ENCODE assay signal across 10 cellular contexts in genomic region chr7:102444961-102445673, GRCh38. TPM values are rescaled to one million over a fixed set of nuclear protein-coding genes. Genes with fewer than 3 reads are reported as not detected.
DNase-seq lines count a peak whose midpoint lies in the region; ATAC-seq, FAIRE-seq and TF ChIP-seq lines count a peak whose summit lies in the region.
"Had no signal": no experiment of that assay in that cellular context is flagged by ENCODE, and none has a peak within 500 bp of the region (broad histone marks: within the 10 kb centered on the region; RNA-seq: fewer than 3 reads in every experiment).

No MANE protein-coding gene starts in this region.

- peak overlapping the region in 1 of 2 experiments; percentile 88; a peak in 2 of 4 replicates for H3K9ac ChIP-seq in K562 (ENCODE audit: insufficient read depth in 1 of 2, low read depth in 2 of 2, low read length in 2 of 2)

- H2AFZ ChIP-seq in K562 (ENCODE audit: low read depth, low read length), result peak overlapping the region; percentile 10

- no peaks in the 10 kb centered on the region for H3K79me2 ChIP-seq in K562 (ENCODE audit: control insufficient read depth, insufficient read depth, low read length)

- H4K20me1 ChIP-seq in K562 (replicated peaks; ENCODE audit: control insufficient read depth, insufficient read depth, low read length), result no peaks in the 10 kb centered on the region; the same call in 1 of the 2 replicates

- BruUV-seq in K562 (replicated peaks; lab: Mats Ljungman, UMichigan), result no TSS peak

- H3K9me3 ChIP-seq in K562 (replicated peaks; ENCODE audit: control insufficient read depth, insufficient read depth, low read depth, low read length) (no peaks in the 10 kb centered on the region), upper lobe of right lung (no peaks in the 10 kb centered on the region)
- H3K9me3 ChIP-seq in CD8-positive, alpha-beta T cell (ENCODE audit: low read length), result no peaks in the 10 kb centered on the region

- no peak overlapping the region for H3K4me3 Mint-ChIP-seq in CD8-positive, alpha-beta T cell

- TF ChIP-seq POLR2A in K562 (conservative IDR thresholded peaks at IDR 0.05), result no peak

- H3K9me1 ChIP-seq in K562 (ENCODE audit: control insufficient read depth, insufficient read depth, low read length), result peaks cover 3% of the 10 kb centered on the region

- no peaks in the 10 kb centered on the region for H3K9me3 Mint-ChIP-seq in CD8-positive, alpha-beta T cell

- H3K4me1 ChIP-seq in K562 (replicated peaks in 1 of 2; ENCODE audit: control insufficient read depth in 2 of 2, insufficient read depth in 2 of 2, low read length in 2 of 2) (peaks cover 36 to 75% of the 10 kb centered on the region in 2 experiments), upper lobe of right lung (no peaks in the 10 kb centered on the region)
- H3K4me1 ChIP-seq in CD8-positive, alpha-beta T cell (ENCODE audit: insufficient read depth, low read length), result no peaks in the 10 kb centered on the region

- POLR2A ChIA-PET in K562 (lab: Yijun Ruan, JAX), result interaction anchor here (1.6 kb wide), 1 partner anchor 9 kb away, joined by 4 read pairs; no protein-coding TSS in a partner anchor
- POLR2A ChIA-PET in CD8-positive, alpha-beta T cell (lab: Charles Lee), result no interaction called here

- ATAC-seq in GM19395 (IDR thresholded peaks at IDR 0.05; ENCODE audit: unreplicated experiment), result peak; percentile 49
- peak; percentile 41 for ATAC-seq in HG02981 (IDR thresholded peaks at IDR 0.05; ENCODE audit: unreplicated experiment)
- ATAC-seq in K562, result peak; percentile 33; the same call in 2 of the 3 replicates
- no peak for ATAC-seq in upper lobe of right lung
- no peak for ATAC-seq in CD8-positive, alpha-beta T cell
- ATAC-seq: right cardiac atrium had no signal

- no peaks in the 10 kb centered on the region for H3K27me3 Mint-ChIP-seq in CD8-positive, alpha-beta T cell (ENCODE audit: low read depth)

- H3K4me3 ChIP-seq in K562 (no peak overlapping the region), upper lobe of right lung (no peak overlapping the region)
- H3K4me3 ChIP-seq in CD8-positive, alpha-beta T cell (ENCODE audit: low read depth, low read length), result no peak overlapping the region

- WGBS in K562 (ENCODE audit: insufficient coverage, low coverage, missing lambda C conversion rate), result 49% methylated on average over 17 of the region's 17 CpGs

- intact Hi-C loops in K562 (cut with micrococcal nuclease), result no loop called here
- intact Hi-C loops in upper lobe of right lung (cut with DNase I), result no loop called here
- intact Hi-C loops in CD8-positive, alpha-beta T cell (cut with DNase I, micrococcal nuclease), result no loop called here

- H3K4me2 ChIP-seq in K562 (ENCODE audit: insufficient read depth, low read length), result 0 out of 2 replicates have a peak overlapping the region, but pooled peaks have one; percentile 0

- TF ChIP-seq RAD21 in K562 (CRISPR knock-in tag; conservative IDR thresholded peaks at IDR 0.05 in 1 of 2, IDR thresholded peaks at IDR 0.05 in 1 of 2), result no peak

- peaks cover 27% of the 10 kb centered on the region for H3K36me3 Mint-ChIP-seq in CD8-positive, alpha-beta T cell

- no peak for TF ChIP-seq EP300 in K562 (IDR thresholded peaks at IDR 0.05; ENCODE audit: low read length)

- TF ChIP-seq CTCF in GM13977 (IDR thresholded peaks at IDR 0.05; ENCODE audit: extremely low read depth, insufficient read depth, missing control alignments), result no peak
- TF ChIP-seq CTCF in K562 (IDR thresholded peaks at IDR 0.05 in 2 of 3, conservative IDR thresholded peaks at IDR 0.05 in 1 of 3; ENCODE audit: insufficient read depth in 2 of 3, low read depth in 1 of 3, low read length in 3 of 3), result no peak
- TF ChIP-seq CTCF in D721Med (IDR thresholded peaks at IDR 0.05; ENCODE audit: insufficient read depth, missing control alignments), result no peak
- TF ChIP-seq CTCF in upper lobe of right lung (IDR thresholded peaks at IDR 0.05), result no peak
- no peak for TF ChIP-seq CTCF in CD8-positive, alpha-beta T cell (IDR thresholded peaks at IDR 0.05)

- H3K27me3 ChIP-seq in K562 (ENCODE audit: control insufficient read depth in 2 of 2, insufficient read depth in 2 of 2, low read length in 2 of 2) (no peaks in the 10 kb centered on the region), upper lobe of right lung (no peaks in the 10 kb centered on the region)
- H3K27me3 ChIP-seq in CD8-positive, alpha-beta T cell (ENCODE audit: insufficient read depth, low read length), result no peaks in the 10 kb centered on the region

- FAIRE-seq in K562 (lab: Jason Lieb, UNC), result peak; percentile 70
- no peak for FAIRE-seq in D721Med (lab: Jason Lieb, UNC)

- H3K4me1 Mint-ChIP-seq in CD8-positive, alpha-beta T cell (ENCODE audit: low read depth), result no peaks in the 10 kb centered on the region

- DNase-seq in GM13977 (ENCODE audit: low spot score) (peak; percentile 80), K562 (ENCODE audit: extremely low read depth in 1 of 4, low spot score in 3 of 4) (peak in 1 of 4 experiments; percentile 65), D721Med (ENCODE audit: insufficient read length, low spot score) (no peak), upper lobe of right lung (no peak)
- DNase-seq in stimulated activated CD4-positive, alpha-beta T cell treated with anti-CD3 and anti-CD28 coated beads, Interleukin-4, amount 100 ng/mL, for 1 hour, result no peak
- no peak for DNase-seq in CD8-positive, alpha-beta T cell
- DNase-seq: NCI-H2107 had no signal

- CTCF ChIA-PET in K562 (lab: Yijun Ruan, JAX; ENCODE audit: low intra/inter-chr PET ratio), result no interaction called here
- CTCF ChIA-PET in CD8-positive, alpha-beta T cell (lab: Charles Lee), result interaction anchor here (1.0 to 1.9 kb wide), 3 partner anchors 32 to 47 kb away, joined by 3 to 6 read pairs (median 3); no protein-coding TSS in a partner anchor

- in situ Hi-C loops in GM13977 (cut with MboI; ENCODE audit: low pct_unique_long_range_greater_than_20kb, low sequenced_read_pairs, unreplicated experiment) (loop anchor here (5.0 kb wide), 1 partner anchor 33 kb away; no protein-coding TSS in a partner anchor), K562 (cut with MboI) (no loop called here)

- peak overlapping the region; percentile 41; the same call in 1 of the 3 replicates for H3K27ac ChIP-seq in K562 (ENCODE audit: extremely low read depth, low read depth, low read length)
- H3K27ac ChIP-seq in upper lobe of right lung, result no peak overlapping the region
- H3K27ac ChIP-seq in CD8-positive, alpha-beta T cell (ENCODE audit: low read depth, low read length), result no peak overlapping the region

- H3K36me3 ChIP-seq in K562 (ENCODE audit: control insufficient read depth, insufficient read depth, low read length), result peaks cover 29% of the 10 kb centered on the region; the same call in 2 of the 3 replicates
- H3K36me3 ChIP-seq in upper lobe of right lung, result no peaks in the 10 kb centered on the region
- peaks cover 3% of the 10 kb centered on the region for H3K36me3 ChIP-seq in CD8-positive, alpha-beta T cell (ENCODE audit: insufficient read depth, low read length)

- no peak overlapping the region for H3K27ac Mint-ChIP-seq in CD8-positive, alpha-beta T cell

RNA-seq across cellular contexts. Expression of gene ORAI2, which starts 11.7 kb away (rescaled TPM):
- 18.4 and 52.2 TPM in 2 replicates for total RNA-seq in K562 (2011; cell fraction: chromatin; rRNA removed; ENCODE audit: low replicate concordance)
- total RNA-seq in K562 (2011; cell fraction: nucleolus; rRNA removed), result 30.3 and 37.7 TPM in 2 replicates
- 25.7 and 31.2 TPM in 2 replicates for total RNA-seq in K562 (2011; cell fraction: nucleoplasm; rRNA removed)
- total RNA-seq in K562 (2014; rRNA removed), result 18.3 and 23.1 TPM in 2 replicates
- total RNA-seq in K562 (2014; rRNA removed; fragmentation: Illumina TruSeq; extraction: Trizol), result 4.0 and 4.1 TPM in 2 replicates
- 9.0 and 9.2 TPM in 2 replicates for total RNA-seq in K562 (2015; rRNA removed; fragmentation: Illumina TruSeq; extraction: Trizol)
- total RNA-seq in K562 (2021), result 23.5 and 27.7 TPM in 2 replicates
- polyA plus RNA-seq in K562 (2011; rRNA removed), result 14.3 and 16.0 TPM in 2 replicates
- 32.8 and 91.3 TPM in 2 replicates for polyA plus RNA-seq in K562 (2011; cell fraction: cytosol; rRNA removed)
- polyA plus RNA-seq in K562 (2011; cell fraction: nucleus; rRNA removed), result 5.5 and 11.5 TPM in 2 replicates
- 34.3 and 36.5 TPM in 2 replicates for polyA plus RNA-seq in K562 (2012)
- 7.7 and 18.6 TPM in 2 replicates for polyA plus RNA-seq in K562 (2014; fragmentation: Illumina TruSeq; extraction: Trizol)
- 1 to 10 TPM; 1.1 to 2.0 TPM for polyA plus RNA-seq in K562 (2014; fragmentation: Nextera tagmentation; extraction: Ambion mirVana)
- polyA plus RNA-seq in K562 (2014; rRNA removed), result 16.7 and 18.9 TPM in 2 replicates
- polyA minus RNA-seq in K562 (2011; rRNA and poly(A)+ RNA removed), result 11.4 and 21.4 TPM in 2 replicates
- 35.3 and 38.1 TPM in 2 replicates for polyA minus RNA-seq in K562 (2011; cell fraction: cytosol; rRNA and poly(A)+ RNA removed)
- polyA minus RNA-seq in K562 (2011; cell fraction: nucleus; rRNA and poly(A)+ RNA removed), result 4.0 and 4.6 TPM in 2 replicates
- 20.0 TPM for total RNA-seq in upper lobe of right lung
- 10 to 100 TPM; 20.4 to 25.5 TPM for total RNA-seq in CD8-positive, alpha-beta T cell

RNA-seq across cellular contexts. Expression of gene ALKBH4, which starts 19.5 kb away (rescaled TPM):
- total RNA-seq in K562 (2011; cell fraction: chromatin; rRNA removed; ENCODE audit: low replicate concordance), result 4.3 and 16.0 TPM in 2 replicates
- 9.1 and 10.8 TPM in 2 replicates for total RNA-seq in K562 (2011; cell fraction: nucleolus; rRNA removed)
- 6.9 and 7.2 TPM in 2 replicates for total RNA-seq in K562 (2011; cell fraction: nucleoplasm; rRNA removed)
- total RNA-seq in K562 (2014; rRNA removed) (21.4 and 41.5 TPM in 2 replicates), K562 (2014; rRNA removed; fragmentation: Illumina TruSeq; extraction: Trizol) (5.7 and 7.2 TPM in 2 replicates), K562 (2015; rRNA removed; fragmentation: Illumina TruSeq; extraction: Trizol) (13.5 and 15.2 TPM in 2 replicates), K562 (2021) (18.5 and 19.6 TPM in 2 replicates), upper lobe of right lung (7.4 TPM)
- polyA plus RNA-seq in K562 (2011; rRNA removed) (4.6 and 4.7 TPM in 2 replicates), K562 (2014; fragmentation: Illumina TruSeq; extraction: Trizol) (7.1 and 10.0 TPM in 2 replicates), K562 (2014; fragmentation: Nextera tagmentation; extraction: Ambion mirVana) (10 to 100 TPM in 1 of 2 experiments, 1 to 10 TPM in 1; 6.7 to 11.8 TPM), K562 (2014; rRNA removed) (13.8 and 18.1 TPM in 2 replicates)
- 6.4 and 21.6 TPM in 2 replicates for polyA plus RNA-seq in K562 (2011; cell fraction: cytosol; rRNA removed)
- polyA plus RNA-seq in K562 (2011; cell fraction: nucleus; rRNA removed), result 3.5 and 6.3 TPM in 2 replicates
- 10.7 and 13.3 TPM in 2 replicates for polyA plus RNA-seq in K562 (2012)
- 1.5 and 2.0 TPM in 2 replicates for polyA minus RNA-seq in K562 (2011; rRNA and poly(A)+ RNA removed)
- 3.6 and 6.6 TPM in 2 replicates for polyA minus RNA-seq in K562 (2011; cell fraction: cytosol; rRNA and poly(A)+ RNA removed)
- polyA minus RNA-seq in K562 (2011; cell fraction: nucleus; rRNA and poly(A)+ RNA removed), result 3.4 and 3.9 TPM in 2 replicates
- 1 to 10 TPM; 4.4 to 5.2 TPM for total RNA-seq in CD8-positive, alpha-beta T cell

RNA-seq across cellular contexts. Expression of gene LRWD1, which starts 19.7 kb away (rescaled TPM):
- total RNA-seq in K562 (2011; cell fraction: chromatin; rRNA removed; ENCODE audit: low replicate concordance), result 20.9 and 70.7 TPM in 2 replicates
- total RNA-seq in K562 (2011; cell fraction: nucleolus; rRNA removed), result 74.0 and 78.4 TPM in 2 replicates
- total RNA-seq in K562 (2011; cell fraction: nucleoplasm; rRNA removed), result 23.7 and 31.9 TPM in 2 replicates
- total RNA-seq in K562 (2014; rRNA removed) (51.2 and 62.4 TPM in 2 replicates), K562 (2014; rRNA removed; fragmentation: Illumina TruSeq; extraction: Trizol) (14.1 and 21.3 TPM in 2 replicates), K562 (2015; rRNA removed; fragmentation: Illumina TruSeq; extraction: Trizol) (38.3 and 38.5 TPM in 2 replicates), K562 (2021) (64.7 and 66.0 TPM in 2 replicates), upper lobe of right lung (15.7 TPM)
- polyA plus RNA-seq in K562 (2011; rRNA removed) (25.8 and 28.5 TPM in 2 replicates), K562 (2014; fragmentation: Illumina TruSeq; extraction: Trizol) (33.2 and 52.4 TPM in 2 replicates), K562 (2014; fragmentation: Nextera tagmentation; extraction: Ambion mirVana) (under 1 TPM; 0.61 to 0.78 TPM), K562 (2014; rRNA removed) (64.8 and 65.7 TPM in 2 replicates)
- 21.8 and 77.0 TPM in 2 replicates for polyA plus RNA-seq in K562 (2011; cell fraction: cytosol; rRNA removed)
- 35.4 and 76.1 TPM in 2 replicates for polyA plus RNA-seq in K562 (2011; cell fraction: nucleus; rRNA removed)
- polyA plus RNA-seq in K562 (2012), result 42.1 and 48.6 TPM in 2 replicates
- 11.1 and 23.2 TPM in 2 replicates for polyA minus RNA-seq in K562 (2011; rRNA and poly(A)+ RNA removed)
- polyA minus RNA-seq in K562 (2011; cell fraction: cytosol; rRNA and poly(A)+ RNA removed), result 28.3 and 46.6 TPM in 2 replicates
- 19.7 and 29.1 TPM in 2 replicates for polyA minus RNA-seq in K562 (2011; cell fraction: nucleus; rRNA and poly(A)+ RNA removed)
- total RNA-seq in CD8-positive, alpha-beta T cell, result 10 to 100 TPM; 14.9 to 19.1 TPM

RNA-seq across cellular contexts. Expression of gene POLR2J, which starts 33.6 kb away (rescaled TPM):
- total RNA-seq in K562 (2011; cell fraction: chromatin; rRNA removed; ENCODE audit: low replicate concordance), result 11.0 and 31.6 TPM in 2 replicates
- 83.9 and 98.7 TPM in 2 replicates for total RNA-seq in K562 (2011; cell fraction: nucleolus; rRNA removed)
- total RNA-seq in K562 (2011; cell fraction: nucleoplasm; rRNA removed), result 48.7 and 61.8 TPM in 2 replicates
- total RNA-seq in K562 (2014; rRNA removed) (132 and 160 TPM in 2 replicates), K562 (2014; rRNA removed; fragmentation: Illumina TruSeq; extraction: Trizol) (70.3 and 80.8 TPM in 2 replicates), K562 (2015; rRNA removed; fragmentation: Illumina TruSeq; extraction: Trizol) (141 TPM in 2 replicates), K562 (2021) (97.8 and 104 TPM in 2 replicates), upper lobe of right lung (35.0 TPM)
- polyA plus RNA-seq in K562 (2011; rRNA removed) (84.6 and 113 TPM in 2 replicates), K562 (2014; fragmentation: Illumina TruSeq; extraction: Trizol) (220 and 231 TPM in 2 replicates), K562 (2014; fragmentation: Nextera tagmentation; extraction: Ambion mirVana) (10 to 100 TPM; 32.3 to 85.8 TPM), K562 (2014; rRNA removed) (175 and 180 TPM in 2 replicates)
- polyA plus RNA-seq in K562 (2011; cell fraction: cytosol; rRNA removed), result 138 and 266 TPM in 2 replicates
- polyA plus RNA-seq in K562 (2011; cell fraction: nucleus; rRNA removed), result 45.6 and 63.7 TPM in 2 replicates
- polyA plus RNA-seq in K562 (2012), result 130 and 185 TPM in 2 replicates
- polyA minus RNA-seq in K562 (2011; rRNA and poly(A)+ RNA removed), result 17.4 and 27.2 TPM in 2 replicates
- 16.4 and 17.5 TPM in 2 replicates for polyA minus RNA-seq in K562 (2011; cell fraction: cytosol; rRNA and poly(A)+ RNA removed)
- polyA minus RNA-seq in K562 (2011; cell fraction: nucleus; rRNA and poly(A)+ RNA removed), result 51.5 and 65.8 TPM in 2 replicates
- 10 to 100 TPM; 37.4 to 42.9 TPM for total RNA-seq in CD8-positive, alpha-beta T cell

RNA-seq across cellular contexts. Expression of gene PRKRIP1, which starts 49.0 kb away (rescaled TPM):
- 41.9 and 63.9 TPM in 2 replicates for total RNA-seq in K562 (2011; cell fraction: chromatin; rRNA removed; ENCODE audit: low replicate concordance)
- 59.3 and 69.9 TPM in 2 replicates for total RNA-seq in K562 (2011; cell fraction: nucleolus; rRNA removed)
- 40.8 and 43.3 TPM in 2 replicates for total RNA-seq in K562 (2011; cell fraction: nucleoplasm; rRNA removed)
- total RNA-seq in K562 (2014; rRNA removed) (40.0 and 44.6 TPM in 2 replicates), K562 (2014; rRNA removed; fragmentation: Illumina TruSeq; extraction: Trizol) (14.8 and 15.9 TPM in 2 replicates), K562 (2015; rRNA removed; fragmentation: Illumina TruSeq; extraction: Trizol) (25.3 and 27.3 TPM in 2 replicates), K562 (2021) (25.2 and 33.9 TPM in 2 replicates), upper lobe of right lung (21.9 TPM)
- polyA plus RNA-seq in K562 (2011; rRNA removed) (17.2 and 18.1 TPM in 2 replicates), K562 (2014; fragmentation: Illumina TruSeq; extraction: Trizol) (19.3 and 19.8 TPM in 2 replicates), K562 (2014; fragmentation: Nextera tagmentation; extraction: Ambion mirVana) (10 to 100 TPM; 14.9 to 19.6 TPM), K562 (2014; rRNA removed) (48.6 and 52.1 TPM in 2 replicates)
- polyA plus RNA-seq in K562 (2011; cell fraction: cytosol; rRNA removed), result 15.5 and 21.3 TPM in 2 replicates
- polyA plus RNA-seq in K562 (2011; cell fraction: nucleus; rRNA removed), result 62.2 and 104 TPM in 2 replicates
- 24.5 and 27.3 TPM in 2 replicates for polyA plus RNA-seq in K562 (2012)
- 5.6 and 5.9 TPM in 2 replicates for polyA minus RNA-seq in K562 (2011; rRNA and poly(A)+ RNA removed)
- 8.3 and 9.5 TPM in 2 replicates for polyA minus RNA-seq in K562 (2011; cell fraction: cytosol; rRNA and poly(A)+ RNA removed)
- polyA minus RNA-seq in K562 (2011; cell fraction: nucleus; rRNA and poly(A)+ RNA removed), result 15.4 and 20.5 TPM in 2 replicates
- 10 to 100 TPM; 51.1 to 57.2 TPM for total RNA-seq in CD8-positive, alpha-beta T cell

Comparison
In these comparisons a context has a peak if more than half of its experiments do, and no peak if none do; other contexts are left out.
1. ATAC-seq: peak in GM19395 (single experiment), HG02981 (single experiment) and K562 (single experiment); none in upper lobe of right lung (single experiment) and CD8-positive, alpha-beta T cell (single experiment).